ENCODE assay signal across 8 cellular contexts in the genomic region with DNA sequence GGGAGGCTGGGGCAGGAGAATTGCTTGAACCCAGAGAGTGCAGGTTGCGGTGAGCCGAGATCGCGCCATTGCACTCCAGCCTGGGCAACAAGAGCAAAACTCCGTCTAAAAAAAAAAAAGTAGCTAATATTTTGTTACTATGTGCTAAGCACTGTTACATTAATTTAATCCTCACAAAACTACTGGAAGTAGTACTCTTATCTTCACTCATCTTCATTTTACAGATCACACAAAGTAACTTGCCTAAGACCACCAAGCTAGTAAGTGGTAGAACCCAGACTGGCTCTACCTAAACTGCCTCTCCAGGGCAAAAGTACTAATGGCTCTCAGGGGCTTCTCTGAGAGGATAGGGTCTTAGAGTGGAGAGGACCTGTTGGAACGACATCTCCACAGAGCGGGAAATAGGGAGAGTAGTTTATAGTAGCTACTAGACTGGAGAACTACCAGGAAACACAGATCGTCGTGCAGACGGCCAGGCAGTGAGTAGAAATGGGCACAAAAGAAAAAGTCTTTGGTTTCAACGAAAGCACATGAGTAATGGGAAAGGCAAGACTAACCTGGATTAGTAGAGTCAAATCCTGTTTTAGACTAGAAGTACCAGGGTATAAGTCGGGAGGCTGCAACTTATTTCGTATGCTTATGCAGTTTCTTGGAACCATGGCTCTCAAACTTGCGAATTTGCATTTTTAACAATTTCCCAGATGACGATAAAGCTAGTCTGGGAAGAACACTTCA. TPM values are rescaled to one million over a fixed set of nuclear protein-coding genes. Genes with fewer than 3 reads are reported as not detected.
DNase-seq lines count a peak whose midpoint lies in the region; ATAC-seq and TF ChIP-seq lines count a peak whose summit lies in the region.

No MANE protein-coding gene starts in this region.

- TF ChIP-seq CTCF in HFF-Myc (IDR thresholded peaks at IDR 0.05; ENCODE audit: low read depth, low read length, missing control alignments) (no peak), brain (conservative IDR thresholded peaks at IDR 0.05) (no peak), foreskin keratinocyte (conservative IDR thresholded peaks at IDR 0.05) (no peak)

- no peak overlapping the region for H2BK12ac ChIP-seq in neuronal stem cell (ENCODE audit: low read length)

- H3K18ac ChIP-seq in neuronal stem cell (ENCODE audit: low read length) = no peak overlapping the region

- H3K27ac Mint-ChIP-seq in brain = peak overlapping the region; percentile 36 to 89 (median 82)

- no peak overlapping the region for H2AK5ac ChIP-seq in neuronal stem cell (ENCODE audit: low read depth, low read length)

- H3K79me1 ChIP-seq in neuronal stem cell (ENCODE audit: low read depth, low read length) = no peaks in the 10 kb centered on the region

- no peaks in the 10 kb centered on the region for H3K9me3 ChIP-seq in mucosa of rectum (ENCODE audit: control insufficient read depth in 2 of 2, low read length in 2 of 2)
- H3K9me3 ChIP-seq in neuronal stem cell (replicated peaks in 1 of 2; ENCODE audit: control insufficient read depth in 2 of 2, insufficient read depth in 1 of 2, low read depth in 1 of 2, low read length in 2 of 2) = no peaks in the 10 kb centered on the region

- no peak overlapping the region for H2BK5ac ChIP-seq in neuronal stem cell (ENCODE audit: low read length)

- no peaks in the 10 kb centered on the region for H3K27me3 ChIP-seq in ACC112 (ENCODE audit: insufficient read depth, low read length)
- no peaks in the 10 kb centered on the region for H3K27me3 ChIP-seq in mucosa of rectum (ENCODE audit: control insufficient read depth in 2 of 2, insufficient read depth in 2 of 2, low read length in 2 of 2)
- H3K27me3 ChIP-seq in foreskin keratinocyte = no peaks in the 10 kb centered on the region
- no peaks in the 10 kb centered on the region for H3K27me3 ChIP-seq in neuronal stem cell (ENCODE audit: control insufficient read depth in 3 of 3, insufficient read depth in 3 of 3, low read depth in 1 of 3, low read length in 3 of 3)

- no CpG with 5 or more reads among the region's 15 CpGs for whole genome bisulfite sequencing in neuronal stem cell (ENCODE audit: extremely low coverage in 2 of 2, insufficient read length in 2 of 2, insufficient replicate concordance in 1 of 2), 2 donors

- H3K4me1 ChIP-seq in ACC112 (ENCODE audit: control insufficient read depth, insufficient read depth, low read length, unreplicated experiment) = peaks cover 6% of the 10 kb centered on the region
- H3K4me1 ChIP-seq in mucosa of rectum (ENCODE audit: control insufficient read depth in 2 of 2, insufficient read depth in 2 of 2, low read length in 2 of 2) = peaks cover 3 to 10% of the 10 kb centered on the region in 2 donors
- no peaks in the 10 kb centered on the region for H3K4me1 ChIP-seq in foreskin keratinocyte
- H3K4me1 ChIP-seq in neuronal stem cell (ENCODE audit: control insufficient read depth in 2 of 2, insufficient read depth in 1 of 2, low read depth in 1 of 2, low read length in 2 of 2) = no peaks in the 10 kb centered on the region

- H3K36me3 Mint-ChIP-seq in brain = peaks cover 47% of the 10 kb centered on the region

- no peak overlapping the region for H4K91ac ChIP-seq in neuronal stem cell (ENCODE audit: low read depth, low read length, poor library complexity)

- H3K23ac ChIP-seq in neuronal stem cell (ENCODE audit: low read depth, low read length, poor library complexity) = no peak overlapping the region

- H2AFZ ChIP-seq in ACC112 (ENCODE audit: low read length, unreplicated experiment) (no peak overlapping the region), neuronal stem cell (ENCODE audit: low read length) (no peak overlapping the region)

- H3K9ac ChIP-seq in mucosa of rectum (ENCODE audit: low read depth in 1 of 2, low read length in 2 of 2) = peak overlapping the region; percentile 79 to 94
- no peak overlapping the region for H3K9ac ChIP-seq in neuronal stem cell (ENCODE audit: low read depth, low read length, poor library complexity)

- no peak for ATAC-seq in foreskin keratinocyte
- no peak for ATAC-seq in HG03442 (IDR thresholded peaks at IDR 0.05; ENCODE audit: unreplicated experiment)

- peaks cover 43% of the 10 kb centered on the region for H3K4me1 Mint-ChIP-seq in brain

- H3K9me3 Mint-ChIP-seq in brain = no peaks in the 10 kb centered on the region

- no peak overlapping the region for H2BK120ac ChIP-seq in neuronal stem cell (ENCODE audit: low read depth, low read length)

- H3K4me3 ChIP-seq in ACC112 (ENCODE audit: low read depth, low read length) (peak overlapping the region; percentile 92), HFF-Myc (replicated peaks; ENCODE audit: low read depth, low read length) (peak overlapping the region; percentile 66), mucosa of rectum (ENCODE audit: low read length in 2 of 2) (peak overlapping the region; percentile 82 to 83), neuronal stem cell (ENCODE audit: low read length in 2 of 2) (peak overlapping the region in 1 of 2 donors; percentile 90)

- H3K4ac ChIP-seq in neuronal stem cell (ENCODE audit: low read length) = no peak overlapping the region

- peaks cover 51% of the 10 kb centered on the region for H3K79me2 ChIP-seq in ACC112 (ENCODE audit: control insufficient read depth, insufficient read depth, low read length, unreplicated experiment)

- H3K14ac ChIP-seq in neuronal stem cell (ENCODE audit: low read length) = no peak overlapping the region

- H3K4me3 Mint-ChIP-seq in brain = peak overlapping the region; percentile 82 to 91 (median 87)

- DNase-seq in HFF-Myc (ENCODE audit: extremely low read depth, low read depth) (no peak), foreskin keratinocyte (no peak), occipital lobe (lab: John Stamatoyannopoulos, UW) (no peak), neuronal stem cell (ENCODE audit: low spot score) (no peak)

- H3K27ac ChIP-seq in ACC112 (ENCODE audit: low read depth, low read length) (peak overlapping the region; percentile 79; the same call in 1 of the 2 replicates), mucosa of rectum (ENCODE audit: low read depth in 2 of 2, low read length in 2 of 2) (peak overlapping the region; percentile 96 to 98), foreskin keratinocyte (no peak overlapping the region), neuronal stem cell (replicated peaks; ENCODE audit: low read length) (no peak overlapping the region)

- no peak overlapping the region for H4K8ac ChIP-seq in neuronal stem cell (ENCODE audit: low read depth, low read length)

- H2BK15ac ChIP-seq in neuronal stem cell (ENCODE audit: low read length) = no peak overlapping the region

- H3K36me3 ChIP-seq in ACC112 (ENCODE audit: insufficient read depth, low read length) (no peaks in the 10 kb centered on the region), mucosa of rectum (ENCODE audit: control insufficient read depth in 2 of 2, insufficient read depth in 2 of 2, low read length in 2 of 2) (peaks cover 0 to 2% of the 10 kb centered on the region in 2 donors), neuronal stem cell (replicated peaks in 1 of 2; ENCODE audit: control insufficient read depth in 2 of 2, insufficient read depth in 2 of 2, low read length in 2 of 2) (peaks cover 2 to 34% of the 10 kb centered on the region in 2 donors)

- H3K27me3 Mint-ChIP-seq in brain = peaks cover 7% of the 10 kb centered on the region

- no peak overlapping the region for H3K4me2 ChIP-seq in neuronal stem cell (ENCODE audit: insufficient read depth, low read length, poor library complexity, severe bottlenecking)

RNA-seq across cellular contexts. Expression of a gene that starts 1.4 kb away (rescaled TPM):
- polyA plus RNA-seq in brain (ENCODE audit: insufficient read depth, low read depth, low replicate concordance) (19.5 TPM), foreskin keratinocyte (9.5 and 10.7 TPM in 2 replicates)
- total RNA-seq in foreskin keratinocyte (15.8 and 17.7 TPM in 2 replicates), occipital lobe (33.2 TPM)
- polyA plus RNA-seq in neuronal stem cell (2013, experiment 1 of 2) = 20.5 TPM
- polyA plus RNA-seq in neuronal stem cell (2013, experiment 2 of 2) = 21.0 TPM

Comparison
In these comparisons a context has a peak if more than half of its experiments do, and no peak if none do; other contexts are left out.
1. H3K27ac ChIP-seq: peak in ACC112 (single experiment) and mucosa of rectum (2 of 2); none in foreskin keratinocyte (single experiment) and neuronal stem cell (single experiment).